ENCODE assay signal across 8 cellular contexts in the genomic region with DNA sequence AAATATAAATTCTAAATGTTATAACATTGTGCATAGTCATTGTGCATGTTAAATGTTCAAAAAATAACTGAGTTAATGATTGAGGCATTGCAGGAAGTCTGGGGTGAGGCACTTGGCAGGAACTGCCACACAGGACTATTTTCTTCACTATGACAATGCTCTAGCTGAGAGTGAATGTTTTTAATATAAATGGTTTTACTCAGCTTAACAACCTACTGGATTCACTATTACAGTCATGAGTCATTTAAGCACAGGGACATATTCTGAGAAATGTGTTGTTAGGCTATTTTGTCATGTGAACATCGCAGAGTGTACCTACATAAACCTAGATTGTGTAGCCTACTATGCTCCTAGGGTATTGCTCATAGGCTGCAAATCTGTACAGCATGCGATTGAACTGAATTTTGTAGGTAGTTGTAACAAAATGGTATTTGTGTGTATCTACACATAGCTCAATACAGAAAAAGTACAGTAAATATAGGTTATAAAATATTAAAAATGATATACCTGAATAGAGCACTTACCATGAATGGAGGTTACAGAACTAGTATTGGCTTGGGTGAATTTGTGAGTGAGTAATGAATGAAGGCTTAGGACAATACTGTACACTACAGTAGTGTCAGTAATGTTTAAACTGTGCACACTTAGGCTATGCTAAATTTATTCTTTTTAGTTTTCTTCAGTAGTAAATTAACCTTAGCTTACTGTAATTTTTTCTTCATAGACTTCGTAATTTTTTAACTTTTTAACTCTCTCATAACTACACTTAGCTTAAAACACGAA.
DNase-seq lines count a peak whose midpoint lies in the region; ATAC-seq and TF ChIP-seq lines count a peak whose summit lies in the region.

No MANE protein-coding gene starts in this region.

- no peaks in the 10 kb centered on the region for H3K79me2 ChIP-seq in OCI-LY7 (ENCODE audit: insufficient read depth, low read depth, low read length)

- H3K4me2 ChIP-seq in OCI-LY7 (ENCODE audit: low read length): no peak overlapping the region

- H3K4me1 ChIP-seq in OCI-LY7 (ENCODE audit: insufficient read depth, low read length, poor library complexity, severe bottlenecking): no peaks in the 10 kb centered on the region

- H3K9me2 ChIP-seq in OCI-LY7 (ENCODE audit: insufficient read depth, low read length): no peaks in the 10 kb centered on the region

- peak; percentile 19 for DNase-seq in AG04449 (ENCODE audit: low read depth, low spot score)
- DNase-seq in M059J (ENCODE audit: low read depth): peak; percentile 88
- DNase-seq in fibroblast of peridontal ligament (ENCODE audit: extremely low read depth): peak; percentile 52
- DNase-seq in NCI-H345 treated with DMSO at 0.1 percent for 48 hours (lab: John Stamatoyannopoulos, UW; ENCODE audit: unreplicated experiment): no peak
- DNase-seq in NOMO-1 treated with DMSO at 0.1 percent for 48 hours (lab: John Stamatoyannopoulos, UW; ENCODE audit: unreplicated experiment): no peak
- DNase-seq in posterior cingulate gyrus: no peak
- no peak for DNase-seq in OCI-LY7 (ENCODE audit: low spot score)

- CTCF ChIA-PET in AG04449 (lab: Yijun Ruan, JAX): interaction anchor here (0.5 kb wide), 1 partner anchor 755 kb away, joined by 3 read pairs; no protein-coding TSS in a partner anchor
- CTCF ChIA-PET in OCI-LY7 (lab: Charles Lee; ENCODE audit: unreplicated experiment): no interaction called here

- ATAC-seq in GM19324 (IDR thresholded peaks at IDR 0.05; ENCODE audit: low FRiP score, unreplicated experiment): peak; percentile 56

- POLR2A ChIA-PET in AG04449 (lab: Yijun Ruan, JAX) (no interaction called here), OCI-LY7 (lab: Charles Lee) (interaction anchor here (0.6 kb wide), 2 partner anchors 24 to 744 kb away, joined by 3 read pairs; no protein-coding TSS in a partner anchor)

- intact Hi-C loops in posterior cingulate gyrus (cut with DNase I) (no loop called here), OCI-LY7 (cut with micrococcal nuclease; ENCODE audit: unreplicated experiment) (no loop called here)

- no peaks in the 10 kb centered on the region for H4K20me1 ChIP-seq in OCI-LY7 (ENCODE audit: insufficient read depth, low read length)

- no peak for TF ChIP-seq CTCF in AG04449 (IDR thresholded peaks at IDR 0.05; ENCODE audit: insufficient read depth, low read length, missing control alignments)
- no peak for TF ChIP-seq CTCF in OCI-LY7 (conservative IDR thresholded peaks at IDR 0.05; ENCODE audit: low read length)

- H2AFZ ChIP-seq in OCI-LY7 (ENCODE audit: low read length): no peak overlapping the region

- no peaks in the 10 kb centered on the region for H3K36me3 ChIP-seq in OCI-LY7 (ENCODE audit: insufficient read depth, low read length)

- no peaks in the 10 kb centered on the region for H3K9me3 ChIP-seq in OCI-LY7 (ENCODE audit: low read length)

- no peak overlapping the region for H3K27ac ChIP-seq in OCI-LY7 (ENCODE audit: low read depth, low read length, poor library complexity, severe bottlenecking)

- no TSS peak for BruUV-seq in OCI-LY7 (replicated peaks; lab: Mats Ljungman, UMichigan)

- H3K4me3 ChIP-seq in AG04449 (ENCODE audit: low read depth, low read length) (no peak overlapping the region), OCI-LY7 (ENCODE audit: low read depth, low read length, poor library complexity, severe bottlenecking) (no peak overlapping the region)

Comparison
In these comparisons a context has a peak if more than half of its experiments do, and no peak if none do; other contexts are left out.
1. DNase-seq: peak in AG04449 (single experiment), M059J (single experiment) and fibroblast of peridontal ligament (single experiment); none in NCI-H345 treated with DMSO at 0.1 percent for 48 hours (single experiment), NOMO-1 treated with DMSO at 0.1 percent for 48 hours (single experiment), posterior cingulate gyrus (0 of 10) and OCI-LY7 (single experiment).